Comparison of ENCODE assay signal across 1 cellular context in the genomic region with DNA sequence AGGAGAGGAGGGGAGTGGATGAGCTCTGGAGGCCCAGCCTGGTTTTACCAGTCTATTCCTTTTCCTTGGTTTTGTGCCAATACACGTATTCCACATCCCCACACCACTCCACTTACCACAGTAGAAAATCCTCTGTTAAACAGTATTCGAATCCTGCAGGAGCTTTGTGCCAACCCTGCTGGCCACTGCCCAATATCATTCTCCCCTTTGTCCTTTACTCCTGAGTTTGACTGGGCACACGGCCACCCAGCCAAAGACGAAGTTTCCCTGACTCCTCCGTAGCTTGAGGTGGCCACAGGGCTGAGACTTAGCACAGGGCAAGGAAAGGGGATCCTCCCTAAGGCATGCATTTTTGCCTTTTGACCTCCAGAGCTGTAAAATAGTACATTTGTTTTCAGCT.
TF ChIP-seq lines count a peak whose summit lies in the region.

No MANE protein-coding gene starts in this region.

TF ChIP-seq in SK-N-SH, 30 proteins besides CTCF, POLR2A, EP300 and RAD21 (continued from another document):
- TF ChIP-seq GATA2 (CRISPR knock-in tag; IDR thresholded peaks at IDR 0.05) (no peak), YY1 (IDR thresholded peaks at IDR 0.05; ENCODE audit: low read depth) (no peak)
- TF ChIP-seq, protein P1, sequence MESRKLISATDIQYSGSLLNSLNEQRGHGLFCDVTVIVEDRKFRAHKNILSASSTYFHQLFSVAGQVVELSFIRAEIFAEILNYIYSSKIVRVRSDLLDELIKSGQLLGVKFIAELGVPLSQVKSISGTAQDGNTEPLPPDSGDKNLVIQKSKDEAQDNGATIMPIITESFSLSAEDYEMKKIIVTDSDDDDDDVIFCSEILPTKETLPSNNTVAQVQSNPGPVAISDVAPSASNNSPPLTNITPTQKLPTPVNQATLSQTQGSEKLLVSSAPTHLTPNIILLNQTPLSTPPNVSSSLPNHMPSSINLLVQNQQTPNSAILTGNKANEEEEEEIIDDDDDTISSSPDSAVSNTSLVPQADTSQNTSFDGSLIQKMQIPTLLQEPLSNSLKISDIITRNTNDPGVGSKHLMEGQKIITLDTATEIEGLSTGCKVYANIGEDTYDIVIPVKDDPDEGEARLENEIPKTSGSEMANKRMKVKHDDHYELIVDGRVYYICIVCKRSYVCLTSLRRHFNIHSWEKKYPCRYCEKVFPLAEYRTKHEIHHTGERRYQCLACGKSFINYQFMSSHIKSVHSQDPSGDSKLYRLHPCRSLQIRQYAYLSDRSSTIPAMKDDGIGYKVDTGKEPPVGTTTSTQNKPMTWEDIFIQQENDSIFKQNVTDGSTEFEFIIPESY (IDR thresholded peaks at IDR 0.05; ENCODE audit: borderline replicate concordance, low read depth): no peak
